Comparison of ENCODE assay signal across 8 cellular contexts in genomic region chr3:183884097-183884436, GRCh38. TPM values are rescaled to one million over a fixed set of nuclear protein-coding genes. Genes with fewer than 3 reads are reported as not detected.
A peak's percentile ranks its signal among the peaks of the same experiment; 100 is the strongest.
DNase-seq lines count a peak whose midpoint lies in the region; ATAC-seq and TF ChIP-seq lines count a peak whose summit lies in the region.

No MANE protein-coding gene starts in this region.

- H3K4me1 ChIP-seq in left ventricle myocardium inferior (peaks cover 54% of the 10 kb centered on the region), lower lobe of right lung (peaks cover 41% of the 10 kb centered on the region), vagina (peaks cover 26% of the 10 kb centered on the region)

- TF ChIP-seq CTCF in left ventricle myocardium inferior (IDR thresholded peaks at IDR 0.05; ENCODE audit: borderline replicate concordance) (no peak), astrocyte of the cerebellum (IDR thresholded peaks at IDR 0.05; ENCODE audit: low read depth, low read length, missing control alignments) (no peak), lower lobe of right lung (IDR thresholded peaks at IDR 0.05) (no peak), vagina (IDR thresholded peaks at IDR 0.05) (no peak)

- intact Hi-C loops in left ventricle myocardium inferior (cut with micrococcal nuclease) (no loop called here), cardiac septum (cut with DNase I) (no loop called here), lower lobe of right lung (cut with DNase I) (no loop called here), vagina (cut with DNase I) (no loop called here)

- no peak for TF ChIP-seq POLR2A in vagina (IDR thresholded peaks at IDR 0.05)

- no peak for ATAC-seq in lower lobe of right lung

- H3K27ac ChIP-seq in left ventricle myocardium inferior (replicated peaks) (peak overlapping the region; percentile 89), lower lobe of right lung (peak overlapping the region; percentile 84), vagina (peak overlapping the region; percentile 68)

- H3K9me3 ChIP-seq in left ventricle myocardium inferior (replicated peaks) (no peaks in the 10 kb centered on the region), lower lobe of right lung (no peaks in the 10 kb centered on the region), vagina (no peaks in the 10 kb centered on the region)

- H3K4me3 ChIP-seq in left ventricle myocardium inferior (peak overlapping the region; percentile 96), astrocyte of the cerebellum (ENCODE audit: low read depth, low read length) (peak overlapping the region; percentile 78), lower lobe of right lung (peak overlapping the region; percentile 90), vagina (peak overlapping the region; percentile 88 to 90)

- H3K27me3 ChIP-seq in left ventricle myocardium inferior (ENCODE audit: low read depth) (no peaks in the 10 kb centered on the region), lower lobe of right lung (ENCODE audit: low read depth) (no peaks in the 10 kb centered on the region), vagina (no peaks in the 10 kb centered on the region)

- no peak for DNase-seq in left ventricle myocardium inferior
- no peak for DNase-seq in cardiac septum (ENCODE audit: low spot score)
- no peak for DNase-seq in astrocyte of the cerebellum (ENCODE audit: low read depth)
- no peak for DNase-seq in lower lobe of right lung
- no peak for DNase-seq in vagina (ENCODE audit: extremely low spot score in 2 of 2)
- no peak for DNase-seq in NCI-H1417 treated with DMSO at 0.1 percent for 48 hours (lab: John Stamatoyannopoulos, UW)
- DNase-seq in activated CD4-positive, CD25-positive, alpha-beta regulatory T cell treated with anti-CD3 and anti-CD28 coated beads, Interleukin-2, amount 50 U/mL, for 72 hours, result no peak
- DNase-seq in GM19238 (ENCODE audit: insufficient read length, low spot score), result no peak

- in situ Hi-C loops in astrocyte of the cerebellum (cut with HindIII; ENCODE audit: low sequenced_read_pairs), result loop anchor here (25.0 kb wide), 1 partner anchor 353 kb away; the partner anchor contains the start of genes ALG3, EEF1AKMT4 and VWA5B2

- H3K36me3 ChIP-seq in left ventricle myocardium inferior, result peaks cover 1% of the 10 kb centered on the region
- no peaks in the 10 kb centered on the region for H3K36me3 ChIP-seq in lower lobe of right lung
- no peaks in the 10 kb centered on the region for H3K36me3 ChIP-seq in vagina

RNA-seq across cellular contexts. Expression of gene PARL, which starts 0.6 kb away (rescaled TPM):
- total RNA-seq in left ventricle myocardium inferior (52.8 TPM), cardiac septum (57.2 TPM), lower lobe of right lung (41.8 TPM), vagina (36.6 TPM)

RNA-seq across cellular contexts. Expression of gene MAP6D1, which starts 58.7 kb away (rescaled TPM):
- total RNA-seq in left ventricle myocardium inferior, result 2.4 TPM
- total RNA-seq in cardiac septum, result 2.3 TPM
- total RNA-seq in lower lobe of right lung, result 1.9 TPM
- total RNA-seq in vagina, result not detected
